27 cellular contexts compared by ENCODE assay signal in the genomic region with DNA sequence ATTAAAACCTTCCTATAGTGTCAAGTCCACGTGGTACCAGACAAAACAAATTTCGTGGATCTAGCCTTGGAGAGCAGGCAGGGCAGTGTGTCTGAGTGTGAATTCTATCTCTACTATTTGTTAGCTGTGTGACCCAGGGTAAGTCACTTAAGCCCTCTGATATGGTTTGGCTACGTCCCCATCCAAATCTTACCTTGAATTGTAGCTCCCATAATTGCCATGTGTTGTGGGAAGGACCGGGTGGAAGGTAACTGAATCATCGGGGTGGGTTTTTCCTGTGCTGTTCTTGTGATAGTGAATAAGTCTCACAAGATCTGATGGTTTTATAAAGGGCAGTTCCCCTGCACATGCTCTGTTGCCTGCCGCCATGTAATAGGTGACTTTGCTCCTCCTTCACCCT. TPM values are rescaled to one million over a fixed set of nuclear protein-coding genes. Genes with fewer than 3 reads are reported as not detected.
DNase-seq lines count a peak whose midpoint lies in the region; FAIRE-seq and TF ChIP-seq lines count a peak whose summit lies in the region.
"Had no signal": no experiment of that assay in that cellular context is flagged by ENCODE, and none has a peak within 500 bp of the region (broad histone marks: within the 10 kb centered on the region; RNA-seq: fewer than 3 reads in every experiment).

No MANE protein-coding gene starts in this region.

- WGBS in mammary epithelial cell (ENCODE audit: low coverage, missing lambda C conversion rate), result 93% methylated on average over 6 of the region's 6 CpGs
- WGBS in stomach, 5 donors, result 82 to 88% (median 86%) methylated on average over 6 of the region's 6 CpGs

- no peak for FAIRE-seq in astrocyte (lab: Jason Lieb, UNC)
- FAIRE-seq in bronchial epithelial cell (lab: Jason Lieb, UNC), result peak; percentile 40
- FAIRE-seq: A549, D721Med, GM12891, GM18507 had no signal

- TF ChIP-seq CTCF in mammary epithelial cell (conservative IDR thresholded peaks at IDR 0.05 in 1 of 2, IDR thresholded peaks at IDR 0.05 in 1 of 2; ENCODE audit: extremely low read depth in 1 of 2, insufficient read depth in 1 of 2, low read depth in 1 of 2, low read length in 2 of 2) (no peak), breast epithelium (IDR thresholded peaks at IDR 0.05) (no peak), astrocyte (IDR thresholded peaks at IDR 0.05; ENCODE audit: insufficient read depth, low read depth, low read length) (no peak), bronchial epithelial cell (IDR thresholded peaks at IDR 0.05; ENCODE audit: insufficient read depth, low read length, severe bottlenecking) (no peak), stomach (IDR thresholded peaks at IDR 0.05) (no peak), type B pancreatic cell (conservative IDR thresholded peaks at IDR 0.05) (no peak)

- H2AFZ ChIP-seq in mammary epithelial cell (ENCODE audit: low read depth, low read length) (no peak overlapping the region), astrocyte (ENCODE audit: low read depth, low read length) (no peak overlapping the region)
- H2AFZ ChIP-seq: GM23338 had no signal

- CTCF ChIA-PET in mammary epithelial cell (lab: Charles Lee; ENCODE audit: low non-redundant PET), result no interaction called here

- H3K9me3 Mint-ChIP-seq in astrocyte (ENCODE audit: unreplicated experiment) (peaks cover 2% of the 10 kb centered on the region), type B pancreatic cell (peaks cover 6% of the 10 kb centered on the region)
- H3K9me3 Mint-ChIP-seq: CD4-positive, alpha-beta T cell; GM23338 had no signal

- BruUV-seq in mammary epithelial cell (replicated peaks; lab: Mats Ljungman, UMichigan), result no TSS peak

- peaks cover 7% of the 10 kb centered on the region for H3K4me1 Mint-ChIP-seq in astrocyte (ENCODE audit: low read depth, unreplicated experiment)
- H3K4me1 Mint-ChIP-seq in type B pancreatic cell (ENCODE audit: unreplicated experiment), result no peaks in the 10 kb centered on the region
- H3K4me1 Mint-ChIP-seq: GM23338 had no signal

- intact Hi-C loops in mammary epithelial cell (cut with micrococcal nuclease) (no loop called here), breast epithelium (cut with DNase I; ENCODE audit: low total_unique reads) (loop anchor here (10.0 kb wide), 1 partner anchor 62 kb away; no protein-coding TSS in a partner anchor), stomach (cut with DNase I; ENCODE audit: low total_unique reads) (no loop called here)

- peaks cover 5% of the 10 kb centered on the region for H3K4me1 ChIP-seq in mammary epithelial cell (ENCODE audit: insufficient read depth, low read length)
- H3K4me1 ChIP-seq in breast epithelium, result no peaks in the 10 kb centered on the region
- peaks cover 6% of the 10 kb centered on the region for H3K4me1 ChIP-seq in astrocyte (ENCODE audit: insufficient read depth, low read length)
- H3K4me1 ChIP-seq in stomach, result peaks cover 8 to 11% (median 9%) of the 10 kb centered on the region in 4 donors
- H3K4me1 ChIP-seq: BE2C; BLaER1 treated with 17β-estradiol and CSF1 and Interleukin-3, amounts not matched to agents 10 nM and 100 nM had no signal

- H3K9ac ChIP-seq in mammary epithelial cell (ENCODE audit: insufficient read depth, low read length) (no peak overlapping the region), astrocyte (ENCODE audit: low read length) (no peak overlapping the region)
- H3K9ac ChIP-seq: BLaER1 treated with 17β-estradiol and CSF1 and Interleukin-3, amounts not matched to agents 10 nM and 100 nM had no signal

- in situ Hi-C loops in mammary epithelial cell (cut with MboI; ENCODE audit: low sequenced_read_pairs in 2 of 2), result no loop called here

- H3K36me3 ChIP-seq in mammary epithelial cell (ENCODE audit: insufficient read depth, low read length), result no peaks in the 10 kb centered on the region
- H3K36me3 ChIP-seq in breast epithelium, result no peaks in the 10 kb centered on the region
- H3K36me3 ChIP-seq in astrocyte (ENCODE audit: insufficient read depth, low read length), result no peaks in the 10 kb centered on the region
- H3K36me3 ChIP-seq in bronchial epithelial cell (ENCODE audit: control insufficient read depth, insufficient read depth, low read length), result no peaks in the 10 kb centered on the region
- no peaks in the 10 kb centered on the region for H3K36me3 ChIP-seq in stomach
- H3K36me3 ChIP-seq: BE2C; BLaER1 treated with 17β-estradiol and CSF1 and Interleukin-3, amounts not matched to agents 10 nM and 100 nM had no signal

- H4K20me1 ChIP-seq in mammary epithelial cell (ENCODE audit: insufficient read depth, low read length) (no peaks in the 10 kb centered on the region), astrocyte (ENCODE audit: insufficient read depth, low read length) (no peaks in the 10 kb centered on the region)
- H4K20me1 ChIP-seq: BLaER1 treated with 17β-estradiol and CSF1 and Interleukin-3, amounts not matched to agents 10 nM and 100 nM had no signal

- H3K4me2 ChIP-seq in mammary epithelial cell (ENCODE audit: insufficient read depth, low read depth, low read length) (no peak overlapping the region), astrocyte (ENCODE audit: low read length) (no peak overlapping the region)
- H3K4me2 ChIP-seq: A549; BLaER1 treated with 17β-estradiol and CSF1 and Interleukin-3, amounts not matched to agents 10 nM and 100 nM; GM23338 had no signal

- H3K4me3 ChIP-seq in mammary epithelial cell (replicated peaks in 1 of 3; ENCODE audit: insufficient read depth in 1 of 3, low read depth in 2 of 3, low read length in 3 of 3) (no peak overlapping the region), breast epithelium (no peak overlapping the region), astrocyte (ENCODE audit: insufficient read depth, low read depth, low read length) (no peak overlapping the region), bronchial epithelial cell (ENCODE audit: low read depth, low read length) (no peak overlapping the region), stomach (no peak overlapping the region)
- H3K4me3 ChIP-seq: A549; BLaER1 treated with 17β-estradiol and CSF1 and Interleukin-3, amounts not matched to agents 10 nM and 100 nM; GM23338 had no signal

- H3K27me3 ChIP-seq in mammary epithelial cell (ENCODE audit: insufficient read depth, low read length) (peaks cover 8% of the 10 kb centered on the region), breast epithelium (peaks cover 7% of the 10 kb centered on the region in 2 donors), astrocyte (ENCODE audit: insufficient read depth, low read length) (peaks cover 44% of the 10 kb centered on the region), bronchial epithelial cell (ENCODE audit: control insufficient read depth, insufficient read depth, low read length) (peaks cover 33% of the 10 kb centered on the region), stomach (peaks cover 4 to 68% (median 29%) of the 10 kb centered on the region in 3 donors)

- H3K79me2 ChIP-seq in mammary epithelial cell (ENCODE audit: insufficient read depth, low read length) (no peaks in the 10 kb centered on the region), astrocyte (ENCODE audit: insufficient read depth, low read length) (no peaks in the 10 kb centered on the region)

- H3K27ac Mint-ChIP-seq in astrocyte (ENCODE audit: unreplicated experiment) (no peak overlapping the region), type B pancreatic cell (no peak overlapping the region)
- H3K27ac Mint-ChIP-seq: CD4-positive, alpha-beta T cell; CD8-positive, alpha-beta memory T cell; GM23338 had no signal

- TF ChIP-seq POLR2A in breast epithelium (IDR thresholded peaks at IDR 0.05), result no peak
- no peak for TF ChIP-seq POLR2A in stomach (IDR thresholded peaks at IDR 0.05)

- H3K27ac ChIP-seq in mammary epithelial cell (ENCODE audit: insufficient read depth, low read depth, low read length) (no peak overlapping the region), breast epithelium (no peak overlapping the region), astrocyte (ENCODE audit: low read depth, low read length) (no peak overlapping the region), stomach (no peak overlapping the region)
- H3K27ac ChIP-seq: A549; BLaER1 treated with 17β-estradiol and CSF1 and Interleukin-3, amounts not matched to agents 10 nM and 100 nM had no signal

- no peaks in the 10 kb centered on the region for H3K36me3 Mint-ChIP-seq in astrocyte (ENCODE audit: low read depth, unreplicated experiment)
- H3K36me3 Mint-ChIP-seq in type B pancreatic cell, result peaks cover 5% of the 10 kb centered on the region

- DNase-seq in mammary epithelial cell, result peak; percentile 62
- DNase-seq in breast epithelium (ENCODE audit: low spot score in 2 of 2), result no peak
- peak; percentile 58 for DNase-seq in astrocyte (ENCODE audit: low read depth)
- peak; percentile 49 for DNase-seq in bronchial epithelial cell (ENCODE audit: low read depth)
- DNase-seq in stomach, result peak; percentile 24
- no peak for DNase-seq in type B pancreatic cell (ENCODE audit: extremely low spot score, unreplicated experiment)
- DNase-seq in KG1 (lab: John Stamatoyannopoulos, UW), result no peak
- no peak for DNase-seq in putamen (ENCODE audit: low spot score)
- DNase-seq: 8988T; ACHN; AML-193; BE2C; CD4-positive, alpha-beta T cell; CD8-positive, alpha-beta memory T cell; DMS 273 treated with DMSO at 0.1 percent for 48 hours; DMS79; GF-D8; H7; HCEC 1CT had no signal

- H3K27me3 Mint-ChIP-seq in astrocyte (ENCODE audit: low read depth, unreplicated experiment) (peaks cover 61% of the 10 kb centered on the region), type B pancreatic cell (peaks cover 61% of the 10 kb centered on the region)

- TF ChIP-seq EP300 in stomach (IDR thresholded peaks at IDR 0.05), result no peak

- dilution Hi-C loops in mammary epithelial cell (cut with HindIII; ENCODE audit: low sequenced_read_pairs), result no loop called here

- H3K9me3 ChIP-seq in mammary epithelial cell (replicated peaks; ENCODE audit: insufficient read depth, low read length) (peaks cover 4% of the 10 kb centered on the region), breast epithelium (no peaks in the 10 kb centered on the region), astrocyte (ENCODE audit: insufficient read depth, low read depth, low read length) (peaks cover 6% of the 10 kb centered on the region), stomach (peaks cover 0 to 4% (median 0%) of the 10 kb centered on the region in 4 donors)
- H3K9me3 ChIP-seq: A549 had no signal

- H3K4me3 Mint-ChIP-seq in astrocyte (ENCODE audit: unreplicated experiment) (no peak overlapping the region), type B pancreatic cell (no peak overlapping the region)
- H3K4me3 Mint-ChIP-seq: CD4-positive, alpha-beta T cell; CD8-positive, alpha-beta memory T cell; GM23338 had no signal

RNA-seq across cellular contexts. Expression of gene NPFFR1, which starts 2.8 kb away (rescaled TPM):
- under 1 TPM in 1 of 2 donors, not detected in 1; under 0.01 TPM for total RNA-seq in mammary epithelial cell
- 0.01 TPM for polyA plus RNA-seq in mammary epithelial cell
- polyA minus RNA-seq in mammary epithelial cell, result not detected
- under 1 TPM in 1 of 3 donors, not detected in 2; 0.44 TPM for total RNA-seq in breast epithelium
- not detected in 2 replicates for total RNA-seq in astrocyte
- total RNA-seq in bronchial epithelial cell, result under 0.01 TPM in 1 of 2 replicates, not detected in the other
- total RNA-seq in stomach, result under 1 TPM in 2 of 5 donors, not detected in 3; under 0.01 to 0.45 TPM
- under 1 TPM in 1 of 3 donors, not detected in 2; 0.05 TPM for polyA plus RNA-seq in stomach
- total RNA-seq in type B pancreatic cell (ENCODE audit: low replicate concordance), result not detected in 2 replicates
- total RNA-seq: CD8-positive, alpha-beta memory T cell; G401; H7 had no signal
- polyA plus RNA-seq: A549; CD14-positive monocyte; CD8-positive, alpha-beta memory T cell had no signal

RNA-seq across cellular contexts. Expression of gene PPA1, which starts 53.4 kb away (rescaled TPM):
- 100 to 1,000 TPM; 170 to 218 TPM for total RNA-seq in mammary epithelial cell
- 181 TPM for polyA plus RNA-seq in mammary epithelial cell
- polyA minus RNA-seq in mammary epithelial cell, result 51.6 TPM
- 100 to 1,000 TPM in 2 of 3 donors, 10 to 100 TPM in 1; 86.9 to 174 (median 164) TPM for total RNA-seq in breast epithelium
- total RNA-seq in astrocyte, result 95.3 and 108 TPM in 2 replicates
- total RNA-seq in bronchial epithelial cell, result 196 and 350 TPM in 2 replicates
- total RNA-seq in stomach, result 100 to 1,000 TPM in 2 of 5 donors, 10 to 100 TPM in 3; 18.1 to 140 (median 93.9) TPM
- polyA plus RNA-seq in stomach, result 100 to 1,000 TPM; 152 to 217 (median 162) TPM
- total RNA-seq in type B pancreatic cell (ENCODE audit: low replicate concordance), result 105 and 110 TPM in 2 replicates

Comparison
In these comparisons a context has a peak if more than half of its experiments do, and no peak if none do; other contexts are left out.
1. DNase-seq: peak in mammary epithelial cell (single experiment), astrocyte (single experiment), bronchial epithelial cell (single experiment) and stomach (single experiment); none in breast epithelium (0 of 2), type B pancreatic cell (single experiment), KG1 (single experiment) and putamen (single experiment).